In the genomic region with DNA sequence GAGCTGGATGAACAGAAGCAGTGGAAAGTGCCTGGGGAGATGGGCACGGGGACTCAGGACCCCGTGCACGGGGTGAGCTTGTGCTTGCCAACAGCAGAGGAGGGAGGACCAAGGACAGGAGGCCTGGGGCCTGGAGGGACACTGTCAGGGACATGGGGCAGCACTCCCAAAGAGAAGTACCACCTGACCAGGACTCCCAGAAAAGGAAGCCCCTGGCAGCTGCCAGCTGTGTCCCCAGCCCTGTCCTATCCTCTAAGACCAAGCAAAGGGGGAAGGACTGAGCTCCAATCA, we compare ENCODE assay signal across 15 cellular contexts.
A peak's percentile ranks its signal among the peaks of the same experiment; 100 is the strongest.
DNase-seq lines count a peak whose midpoint lies in the region; ATAC-seq and TF ChIP-seq lines count a peak whose summit lies in the region.
"Had no signal": no experiment of that assay in that cellular context is flagged by ENCODE, and none has a peak within 500 bp of the region (broad histone marks: within the 10 kb centered on the region; RNA-seq: fewer than 3 reads in every experiment).

No MANE protein-coding gene starts in this region.

- WGBS in spleen, 5 donors: 53 to 66% (median 62%) methylated on average over 3 of the region's 3 CpGs

- peak; percentile 42 for DNase-seq in right atrium auricular region (ENCODE audit: low spot score)
- no peak for DNase-seq in left ventricle myocardium inferior
- DNase-seq in islet precursor cell: peak; percentile 25
- peak; percentile 56 for DNase-seq in osteocyte (ENCODE audit: extremely low spot score, unreplicated experiment)
- no peak for DNase-seq in immature natural killer cell
- no peak for DNase-seq in spleen
- DNase-seq: ACHN; C1 segment of cervical spinal cord; CD4-positive, alpha-beta T cell; DMS79; GOT3; HCEC 1CT; HFFc6 had no signal

- no peak for TF ChIP-seq POLR2A in spleen (IDR thresholded peaks at IDR 0.05)

- no peak overlapping the region for H3K4me3 Mint-ChIP-seq in osteocyte (ENCODE audit: unreplicated experiment)
- no peak overlapping the region for H3K4me3 Mint-ChIP-seq in immature natural killer cell
- H3K4me3 Mint-ChIP-seq: CD4-positive, alpha-beta T cell; HFFc6 had no signal

- H3K27me3 ChIP-seq in right atrium auricular region: no peaks in the 10 kb centered on the region
- H3K27me3 ChIP-seq in left ventricle myocardium inferior (ENCODE audit: low read depth): peaks cover 26% of the 10 kb centered on the region
- no peaks in the 10 kb centered on the region for H3K27me3 ChIP-seq in spleen (replicated peaks in 1 of 7)

- no peak for ATAC-seq in SK-N-SH treated with all-trans-retinoic acid at 6 μM for 48 hours
- ATAC-seq: GM12878 had no signal

- H3K4me3 ChIP-seq in right atrium auricular region (no peak overlapping the region), left ventricle myocardium inferior (no peak overlapping the region), spleen (no peak overlapping the region)
- H3K4me3 ChIP-seq: GM12878 had no signal

- H3K36me3 ChIP-seq in right atrium auricular region (no peaks in the 10 kb centered on the region), left ventricle myocardium inferior (no peaks in the 10 kb centered on the region), spleen (no peaks in the 10 kb centered on the region)

- no peak overlapping the region for H3K27ac ChIP-seq in right atrium auricular region
- no peak overlapping the region for H3K27ac ChIP-seq in left ventricle myocardium inferior (replicated peaks)
- H3K27ac ChIP-seq in spleen: no peak overlapping the region

- TF ChIP-seq CTCF in right atrium auricular region (IDR thresholded peaks at IDR 0.05) (no peak), left ventricle myocardium inferior (IDR thresholded peaks at IDR 0.05; ENCODE audit: borderline replicate concordance) (no peak), osteocyte (IDR thresholded peaks at IDR 0.05) (no peak), spleen (IDR thresholded peaks at IDR 0.05 in 8 of 11, conservative IDR thresholded peaks at IDR 0.05 in 3 of 11) (no peak)

- H3K27me3 Mint-ChIP-seq in osteocyte (ENCODE audit: unreplicated experiment) (no peaks in the 10 kb centered on the region), immature natural killer cell (ENCODE audit: low read depth in 3 of 3) (peaks cover 0 to 7% (median 2%) of the 10 kb centered on the region in 3 donors)

- H3K9me3 Mint-ChIP-seq in osteocyte (ENCODE audit: unreplicated experiment) (peaks cover 15% of the 10 kb centered on the region), immature natural killer cell (no peaks in the 10 kb centered on the region)
- H3K9me3 Mint-ChIP-seq: CD4-positive, alpha-beta T cell; HFFc6 had no signal

- H3K27ac Mint-ChIP-seq in osteocyte (ENCODE audit: unreplicated experiment) (no peak overlapping the region), immature natural killer cell (no peak overlapping the region)
- H3K27ac Mint-ChIP-seq: CD4-positive, alpha-beta T cell; HFFc6 had no signal

- H3K4me1 Mint-ChIP-seq in osteocyte (ENCODE audit: unreplicated experiment) (no peaks in the 10 kb centered on the region), immature natural killer cell (no peaks in the 10 kb centered on the region)

- H3K9me3 ChIP-seq in right atrium auricular region (no peaks in the 10 kb centered on the region), left ventricle myocardium inferior (replicated peaks) (no peaks in the 10 kb centered on the region), spleen (no peaks in the 10 kb centered on the region)

- H3K36me3 Mint-ChIP-seq in osteocyte (ENCODE audit: unreplicated experiment) (no peaks in the 10 kb centered on the region), immature natural killer cell (no peaks in the 10 kb centered on the region)

- H3K4me1 ChIP-seq in right atrium auricular region (no peaks in the 10 kb centered on the region), left ventricle myocardium inferior (no peaks in the 10 kb centered on the region), spleen (no peaks in the 10 kb centered on the region)

- intact Hi-C loops in left ventricle myocardium inferior (cut with micrococcal nuclease) (no loop called here), spleen (cut with DNase I; ENCODE audit: low total_unique reads) (no loop called here)

TF ChIP-seq in SK-N-SH treated with all-trans-retinoic acid at 6 μM for 48 hours, 23 proteins besides CTCF, POLR2A, EP300 and RAD21:
- TF ChIP-seq ZFP30 (CRISPR knock-in tag; IDR thresholded peaks at IDR 0.05): no peak
- TF ChIP-seq TOX (CRISPR knock-in tag; IDR thresholded peaks at IDR 0.05; ENCODE audit: borderline replicate concordance): no peak
- TF ChIP-seq BACH2 (CRISPR knock-in tag; IDR thresholded peaks at IDR 0.05; ENCODE audit: borderline replicate concordance): no peak
- TF ChIP-seq, protein P1, sequence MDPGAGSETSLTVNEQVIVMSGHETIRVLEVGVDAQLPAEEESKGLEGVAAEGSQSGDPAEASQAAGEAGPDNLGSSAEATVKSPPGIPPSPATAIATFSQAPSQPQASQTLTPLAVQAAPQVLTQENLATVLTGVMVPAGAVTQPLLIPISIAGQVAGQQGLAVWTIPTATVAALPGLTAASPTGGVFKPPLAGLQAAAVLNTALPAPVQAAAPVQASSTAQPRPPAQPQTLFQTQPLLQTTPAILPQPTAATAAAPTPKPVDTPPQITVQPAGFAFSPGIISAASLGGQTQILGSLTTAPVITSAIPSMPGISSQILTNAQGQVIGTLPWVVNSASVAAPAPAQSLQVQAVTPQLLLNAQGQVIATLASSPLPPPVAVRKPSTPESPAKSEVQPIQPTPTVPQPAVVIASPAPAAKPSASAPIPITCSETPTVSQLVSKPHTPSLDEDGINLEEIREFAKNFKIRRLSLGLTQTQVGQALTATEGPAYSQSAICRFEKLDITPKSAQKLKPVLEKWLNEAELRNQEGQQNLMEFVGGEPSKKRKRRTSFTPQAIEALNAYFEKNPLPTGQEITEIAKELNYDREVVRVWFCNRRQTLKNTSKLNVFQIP (CRISPR knock-in tag; IDR thresholded peaks at IDR 0.05; ENCODE audit: borderline replicate concordance, low read depth): no peak
- TF ChIP-seq TCF4 (CRISPR knock-in tag; IDR thresholded peaks at IDR 0.05; ENCODE audit: borderline replicate concordance): no peak
- no peak for TF ChIP-seq ARNTL (CRISPR knock-in tag; IDR thresholded peaks at IDR 0.05; ENCODE audit: borderline replicate concordance, low read depth)
- TF ChIP-seq ZNF8 (CRISPR knock-in tag; IDR thresholded peaks at IDR 0.05): no peak
- no peak for TF ChIP-seq ZNF70 (CRISPR knock-in tag; IDR thresholded peaks at IDR 0.05)
- no peak for TF ChIP-seq PPARA (CRISPR knock-in tag; IDR thresholded peaks at IDR 0.05; ENCODE audit: borderline replicate concordance)

Comparison
In these comparisons a context has a peak if more than half of its experiments do, and no peak if none do; other contexts are left out.
1. DNase-seq: peak in right atrium auricular region (single experiment), islet precursor cell (single experiment) and osteocyte (single experiment); none in left ventricle myocardium inferior (single experiment), immature natural killer cell (0 of 3) and spleen (single experiment).